Comparison of ENCODE assay signal across 18 cellular contexts in genomic region chr14:68008491-68008890, GRCh38.
DNase-seq lines count a peak whose midpoint lies in the region; ATAC-seq, FAIRE-seq and TF ChIP-seq lines count a peak whose summit lies in the region.
"Had no signal": no experiment of that assay in that cellular context is flagged by ENCODE, and none has a peak within 500 bp of the region (broad histone marks: within the 10 kb centered on the region; RNA-seq: fewer than 3 reads in every experiment).

No MANE protein-coding gene starts in this region.

- no peaks in the 10 kb centered on the region for H3K79me1 ChIP-seq in mesendoderm (ENCODE audit: low read length)

- no peak overlapping the region for H3K18ac ChIP-seq in mesendoderm (ENCODE audit: low read length)

- H4K8ac ChIP-seq in mesendoderm (ENCODE audit: low read depth, low read length), result no peak overlapping the region

- no TSS peak for BruUV-seq in OCI-LY7 (replicated peaks; lab: Mats Ljungman, UMichigan)

- intact Hi-C loops in OCI-LY7 (cut with micrococcal nuclease; ENCODE audit: unreplicated experiment), result no loop called here

- no peaks in the 10 kb centered on the region for H3K79me2 ChIP-seq in mesendoderm (ENCODE audit: control insufficient read depth, insufficient read depth, low read length)
- no peaks in the 10 kb centered on the region for H3K79me2 ChIP-seq in OCI-LY7 (ENCODE audit: insufficient read depth, low read depth, low read length)

- H3K9ac ChIP-seq in mesendoderm (ENCODE audit: low read length), result no peak overlapping the region
- H3K9ac ChIP-seq: BLaER1 treated with 17β-estradiol and CSF1 and Interleukin-3, amounts not matched to agents 10 nM and 100 nM had no signal

- H4K20me1 ChIP-seq in OCI-LY7 (ENCODE audit: insufficient read depth, low read length), result no peaks in the 10 kb centered on the region
- H4K20me1 ChIP-seq: BLaER1 treated with 17β-estradiol and CSF1 and Interleukin-3, amounts not matched to agents 10 nM and 100 nM had no signal

- POLR2A ChIA-PET in OCI-LY7 (lab: Charles Lee), result no interaction called here
- POLR2A ChIA-PET in naive thymus-derived CD8-positive, alpha-beta T cell (lab: Charles Lee), result no interaction called here

- FAIRE-seq in HTR-8/SVneo (lab: Jason Lieb, UNC) (peak; percentile 98), urothelium cell line (lab: Jason Lieb, UNC) (peak; percentile 82)
- FAIRE-seq: GM12878, GM18507 had no signal

- no peak overlapping the region for H3K23ac ChIP-seq in mesendoderm (ENCODE audit: low read length)

- H3K4me2 ChIP-seq in mesendoderm (ENCODE audit: low read length), result no peak overlapping the region
- H3K4me2 ChIP-seq in OCI-LY7 (ENCODE audit: low read length), result no peak overlapping the region
- H3K4me2 ChIP-seq: BLaER1 treated with 17β-estradiol and CSF1 and Interleukin-3, amounts not matched to agents 10 nM and 100 nM had no signal

- no peak overlapping the region for H2AK5ac ChIP-seq in mesendoderm (ENCODE audit: low read length)

- H3K27me3 ChIP-seq in mesendoderm (ENCODE audit: insufficient read depth, low read length, poor library complexity), result no peaks in the 10 kb centered on the region
- H3K27me3 ChIP-seq: BLaER1 treated with 17β-estradiol and CSF1 and Interleukin-3, amounts not matched to agents 10 nM and 100 nM had no signal

- H2BK5ac ChIP-seq in mesendoderm (ENCODE audit: low read length), result no peak overlapping the region

- no peak overlapping the region for H2AFZ ChIP-seq in OCI-LY7 (ENCODE audit: low read length)

- ATAC-seq in HG02973 (IDR thresholded peaks at IDR 0.05; ENCODE audit: unreplicated experiment), result no peak
- ATAC-seq in naive thymus-derived CD8-positive, alpha-beta T cell, result no peak
- ATAC-seq: GM12878 had no signal

- no peak overlapping the region for H3K4ac ChIP-seq in mesendoderm (ENCODE audit: low read depth, low read length)

- H3K36me3 Mint-ChIP-seq in naive thymus-derived CD8-positive, alpha-beta T cell, result peaks cover 0 to 2% (median 0%) of the 10 kb centered on the region in 3 donors

- H3K4me1 ChIP-seq in mesendoderm (ENCODE audit: control insufficient read depth, low read depth, low read length), result no peaks in the 10 kb centered on the region
- peaks cover 6% of the 10 kb centered on the region for H3K4me1 ChIP-seq in OCI-LY7 (ENCODE audit: insufficient read depth, low read length, poor library complexity, severe bottlenecking)
- H3K4me1 ChIP-seq: BLaER1 treated with 17β-estradiol and CSF1 and Interleukin-3, amounts not matched to agents 10 nM and 100 nM had no signal

- no peaks in the 10 kb centered on the region for H3K27me3 Mint-ChIP-seq in naive thymus-derived CD8-positive, alpha-beta T cell
- H3K27me3 Mint-ChIP-seq: CD4-positive, CD25-positive, alpha-beta regulatory T cell had no signal

- no peaks in the 10 kb centered on the region for H3K9me3 ChIP-seq in OCI-LY7 (ENCODE audit: low read length)

- no CpG with 5 or more reads among the region's 1 CpG for WGBS in mesendoderm (ENCODE audit: extremely low coverage, insufficient coverage, low lambda C conversion rate)

- H3K4me1 Mint-ChIP-seq in naive thymus-derived CD8-positive, alpha-beta T cell, result no peaks in the 10 kb centered on the region

- CTCF ChIA-PET in OCI-LY7 (lab: Charles Lee; ENCODE audit: unreplicated experiment), result no interaction called here

- no peak overlapping the region for H3K27ac Mint-ChIP-seq in naive thymus-derived CD8-positive, alpha-beta T cell
- H3K27ac Mint-ChIP-seq: CD4-positive, CD25-positive, alpha-beta regulatory T cell had no signal

- no peak overlapping the region for H3K4me3 Mint-ChIP-seq in naive thymus-derived CD8-positive, alpha-beta T cell
- H3K4me3 Mint-ChIP-seq: CD4-positive, CD25-positive, alpha-beta regulatory T cell had no signal

- H3K27ac ChIP-seq in mesendoderm (ENCODE audit: low read depth, low read length) (no peak overlapping the region), OCI-LY7 (ENCODE audit: low read depth, low read length, poor library complexity, severe bottlenecking) (no peak overlapping the region)
- H3K27ac ChIP-seq: 22Rv1; BLaER1 treated with 17β-estradiol and CSF1 and Interleukin-3, amounts not matched to agents 10 nM and 100 nM had no signal

- H2BK15ac ChIP-seq in mesendoderm (replicated peaks; ENCODE audit: low read depth), result no peak overlapping the region

- H3K9me3 Mint-ChIP-seq in naive thymus-derived CD8-positive, alpha-beta T cell, result no peaks in the 10 kb centered on the region
- H3K9me3 Mint-ChIP-seq: CD4-positive, CD25-positive, alpha-beta regulatory T cell had no signal

- H4K5ac ChIP-seq in mesendoderm (ENCODE audit: low read length), result no peak overlapping the region

- H3K36me3 ChIP-seq in mesendoderm (ENCODE audit: control insufficient read depth, insufficient read depth, low read length) (no peaks in the 10 kb centered on the region), OCI-LY7 (ENCODE audit: insufficient read depth, low read length) (no peaks in the 10 kb centered on the region)
- H3K36me3 ChIP-seq: BLaER1 treated with 17β-estradiol and CSF1 and Interleukin-3, amounts not matched to agents 10 nM and 100 nM had no signal

- H3K4me3 ChIP-seq in mesendoderm (ENCODE audit: low read length) (no peak overlapping the region), OCI-LY7 (ENCODE audit: low read depth, low read length, poor library complexity, severe bottlenecking) (no peak overlapping the region)
- H3K4me3 ChIP-seq: BLaER1 treated with 17β-estradiol and CSF1 and Interleukin-3, amounts not matched to agents 10 nM and 100 nM; GM12878 had no signal

- DNase-seq in A172 (ENCODE audit: low spot score), result peak; percentile 33
- no peak for DNase-seq in HTR-8/SVneo (ENCODE audit: insufficient read length, low spot score)
- DNase-seq in mesendoderm, result peak; percentile 7
- DNase-seq in urothelium cell line (ENCODE audit: low spot score), result no peak
- DNase-seq in OCI-LY7 (ENCODE audit: low spot score), result no peak
- no peak for DNase-seq in naive thymus-derived CD8-positive, alpha-beta T cell
- DNase-seq: ACHN; Calu3; CD4-positive, CD25-positive, alpha-beta regulatory T cell; DMS 273 treated with DMSO at 0.1 percent for 48 hours; HCEC 1CT; IMR-90; KG1 had no signal

- TF ChIP-seq CTCF in OCI-LY7 (conservative IDR thresholded peaks at IDR 0.05; ENCODE audit: low read length), result no peak

- no peaks in the 10 kb centered on the region for H3K9me2 ChIP-seq in OCI-LY7 (ENCODE audit: insufficient read depth, low read length)

- no peak overlapping the region for H3K56ac ChIP-seq in mesendoderm (ENCODE audit: low read length)

- H2BK120ac ChIP-seq in mesendoderm (ENCODE audit: low read depth, low read length), result no peak overlapping the region

Comparison
In these comparisons a context has a peak if more than half of its experiments do, and no peak if none do; other contexts are left out.
1. DNase-seq: peak in A172 (single experiment) and mesendoderm (single experiment); none in HTR-8/SVneo (single experiment), urothelium cell line (single experiment), OCI-LY7 (single experiment) and naive thymus-derived CD8-positive, alpha-beta T cell (0 of 10).